Comparison of ENCODE assay signal across 26 cellular contexts in genomic region chr13:112457485-112457884, GRCh38.
DNase-seq lines count a peak whose midpoint lies in the region; ATAC-seq and TF ChIP-seq lines count a peak whose summit lies in the region.
"Had no signal": no experiment of that assay in that cellular context is flagged by ENCODE, and none has a peak within 500 bp of the region (broad histone marks: within the 10 kb centered on the region; RNA-seq: fewer than 3 reads in every experiment).

No MANE protein-coding gene starts in this region.

- H3K27me3 Mint-ChIP-seq in mesothelial cell of epicardium (ENCODE audit: low read depth): peaks cover 6% of the 10 kb centered on the region

- H3K36me3 Mint-ChIP-seq in mesothelial cell of epicardium: no peaks in the 10 kb centered on the region

- intact Hi-C loops in cardiac septum (cut with DNase I): no loop called here

- H3K4me3 Mint-ChIP-seq in mesothelial cell of epicardium: no peak overlapping the region
- H3K4me3 Mint-ChIP-seq: activated CD8-positive, alpha-beta T cell treated with anti-CD3 and anti-CD28 coated beads for 36 hours; activated naive CD8-positive, alpha-beta T cell; CD4-positive, alpha-beta T cell had no signal

- TF ChIP-seq CTCF in right atrium auricular region (IDR thresholded peaks at IDR 0.05) (no peak), coronary artery (IDR thresholded peaks at IDR 0.05) (no peak), mesothelial cell of epicardium (IDR thresholded peaks at IDR 0.05; ENCODE audit: unreplicated experiment) (no peak)

- no peaks in the 10 kb centered on the region for H3K4me1 Mint-ChIP-seq in mesothelial cell of epicardium

- H3K4me1 ChIP-seq in right atrium auricular region: no peaks in the 10 kb centered on the region
- H3K4me1 ChIP-seq: breast epithelium, Peyer's patch had no signal

- H3K4me3 ChIP-seq in right atrium auricular region (no peak overlapping the region), coronary artery (no peak overlapping the region)
- H3K4me3 ChIP-seq: breast epithelium, ovary, Peyer's patch, skin epidermis had no signal

- H3K9me3 ChIP-seq in right atrium auricular region: peaks cover 0 to 18% of the 10 kb centered on the region in 2 donors
- H3K9me3 ChIP-seq: ovary had no signal

- DNase-seq in right atrium auricular region (ENCODE audit: low spot score) (peak; percentile 36), cardiac septum (ENCODE audit: low spot score) (no peak), NCI-H748 treated with DMSO at 0.1 percent for 48 hours (lab: John Stamatoyannopoulos, UW) (peak; percentile 28), coronary artery (ENCODE audit: low spot score) (peak; percentile 53), KG1 (lab: John Stamatoyannopoulos, UW) (no peak), mesothelial cell of epicardium (ENCODE audit: low spot score in 2 of 2, unreplicated experiment in 2 of 2) (no peak)
- DNase-seq: activated CD8-positive, alpha-beta T cell treated with anti-CD3 and anti-CD28 coated beads for 36 hours; activated effector memory CD4-positive, alpha-beta T cell treated with anti-CD3 and anti-CD28 coated beads, Interleukin-2, amount 50 U/mL, for 16 hours; AML-193; anterior cingulate cortex; CD4-positive, alpha-beta T cell; EL; hippocampal formation; mammary epithelial cell; NCI-H1417; NCI-H2029; NCI-H774; ovary; Peyer's patch; stimulated activated naive CD4-positive, alpha-beta T cell treated with Interleukin-2 at 50 U/mL for 16 hours; T-helper 1 cell had no signal

- no peak for ATAC-seq in GM21528 (IDR thresholded peaks at IDR 0.05; ENCODE audit: low FRiP score, unreplicated experiment)
- ATAC-seq: activated CD8-positive, alpha-beta T cell treated with anti-CD3 and anti-CD28 coated beads for 36 hours had no signal

- no peak overlapping the region for H3K27ac ChIP-seq in right atrium auricular region
- no peak overlapping the region for H3K27ac ChIP-seq in coronary artery
- H3K27ac ChIP-seq: breast epithelium, HL-60, ovary, Peyer's patch, skin epidermis had no signal

- H3K9me3 Mint-ChIP-seq in mesothelial cell of epicardium: peaks cover 30% of the 10 kb centered on the region

- H3K36me3 ChIP-seq in right atrium auricular region: no peaks in the 10 kb centered on the region
- H3K36me3 ChIP-seq: breast epithelium, ovary, Peyer's patch had no signal

- H3K27me3 ChIP-seq in right atrium auricular region: no peaks in the 10 kb centered on the region
- H3K27me3 ChIP-seq: ovary, Peyer's patch had no signal

- no peak overlapping the region for H3K27ac Mint-ChIP-seq in mesothelial cell of epicardium
- H3K27ac Mint-ChIP-seq: activated CD8-positive, alpha-beta T cell treated with anti-CD3 and anti-CD28 coated beads for 36 hours; activated naive CD8-positive, alpha-beta T cell; CD4-positive, alpha-beta T cell had no signal

Comparison
In these comparisons a context has a peak if more than half of its experiments do, and no peak if none do; other contexts are left out.
1. DNase-seq: peak in right atrium auricular region (single experiment), NCI-H748 treated with DMSO at 0.1 percent for 48 hours (single experiment) and coronary artery (single experiment); none in cardiac septum (single experiment), KG1 (single experiment) and mesothelial cell of epicardium (0 of 2).